18 cellular contexts compared by ENCODE assay signal in genomic region chr1:109383087-109383779, GRCh38. TPM values are rescaled to one million over a fixed set of nuclear protein-coding genes. Genes with fewer than 3 reads are reported as not detected.
DNase-seq lines count a peak whose midpoint lies in the region; ATAC-seq, FAIRE-seq and TF ChIP-seq lines count a peak whose summit lies in the region.
"Had no signal": no experiment of that assay in that cellular context is flagged by ENCODE, and none has a peak within 500 bp of the region (broad histone marks: within the 10 kb centered on the region; RNA-seq: fewer than 3 reads in every experiment).

No MANE protein-coding gene starts in this region.

- intact Hi-C loops in activated CD4-positive, alpha-beta T cell treated with anti-CD3 and anti-CD28 coated beads for 36 hours (cut with DNase I, micrococcal nuclease): no loop called here

- H3K27ac ChIP-seq in HUES64 (ENCODE audit: low read depth, low read length) (peak overlapping the region; percentile 89), cingulate gyrus (ENCODE audit: low read depth, low read length) (peak overlapping the region; percentile 89), mesodermal cell (ENCODE audit: low read depth, low read length, severe bottlenecking) (peak overlapping the region; percentile 0), temporal lobe (ENCODE audit: low read depth, low read length) (peak overlapping the region; percentile 92)

- CTCF ChIA-PET in activated CD4-positive, alpha-beta T cell treated with anti-CD3 and anti-CD28 coated beads for 36 hours (lab: Charles Lee): interaction anchor here (0.6 to 1.4 kb wide), 5 partner anchors 12 to 119 kb away, joined by 3 to 5 read pairs (median 3); no protein-coding TSS in a partner anchor

- no peaks in the 10 kb centered on the region for H3K27me3 ChIP-seq in HUES64 (ENCODE audit: insufficient read depth, low read length)
- H3K27me3 ChIP-seq: BE2C had no signal

- POLR2A ChIA-PET in activated CD4-positive, alpha-beta T cell treated with anti-CD3 and anti-CD28 coated beads for 36 hours (lab: Charles Lee): no interaction called here

- H3K9me3 Mint-ChIP-seq in activated CD4-positive, alpha-beta T cell treated with anti-CD3 and anti-CD28 coated beads for 36 hours (ENCODE audit: low read depth): no peaks in the 10 kb centered on the region

- H3K4me3 Mint-ChIP-seq in activated CD4-positive, alpha-beta T cell treated with anti-CD3 and anti-CD28 coated beads for 36 hours: no peak overlapping the region
- H3K4me3 Mint-ChIP-seq: activated T-cell treated with anti-CD3 and anti-CD28 coated beads, Interleukin-2, amount 50 U/mL, for 72 hours had no signal

- H3K36me3 ChIP-seq in HUES64 (ENCODE audit: insufficient read depth, low read length) (no peaks in the 10 kb centered on the region), mesodermal cell (ENCODE audit: control insufficient read depth, insufficient read depth, low read length) (no peaks in the 10 kb centered on the region)
- H3K36me3 ChIP-seq: BE2C had no signal

- no peak for DNase-seq in activated CD8-positive, alpha-beta memory T cell treated with anti-CD3 and anti-CD28 coated beads, Interleukin-2, amount 50 U/mL, for 4 hours
- DNase-seq in HK-2 (ENCODE audit: unreplicated experiment): no peak
- DNase-seq in activated CD4-positive, alpha-beta T cell treated with anti-CD3 and anti-CD28 coated beads for 36 hours: no peak
- no peak for DNase-seq in GM12892 (ENCODE audit: insufficient read length)
- DNase-seq: activated CD4-positive, alpha-beta T cell treated with anti-CD3 and anti-CD28 coated beads for 4 hours; activated T-cell treated with anti-CD3 and anti-CD28 coated beads, Interleukin-2, amount 50 U/mL, for 72 hours; DND-41; NCI-H2227 treated with DMSO at 0.1 percent for 48 hours; occipital lobe; PC-3; stimulated activated CD4-positive, alpha-beta T cell treated with anti-CD3 and anti-CD28 coated beads, Interleukin-1b, Interleukin-23, amount 100 ng/mL, for 48 hours; T-helper 1 cell had no signal

- ATAC-seq in activated CD4-positive, alpha-beta T cell treated with anti-CD3 and anti-CD28 coated beads for 36 hours: no peak
- ATAC-seq: activated T-cell treated with anti-CD3 and anti-CD28 coated beads, Interleukin-2, amount 50 U/mL, for 72 hours; left lobe of liver; PC-3 had no signal

- FAIRE-seq in GM12892 (lab: Jason Lieb, UNC): no peak

- no peaks in the 10 kb centered on the region for H3K9me3 ChIP-seq in HUES64 (ENCODE audit: insufficient read depth, low read depth, low read length)
- H3K9me3 ChIP-seq in mesodermal cell (ENCODE audit: control insufficient read depth, low read length): peaks cover 4% of the 10 kb centered on the region
- H3K9me3 ChIP-seq: BE2C had no signal

- H3K9ac ChIP-seq in HUES64 (ENCODE audit: low read depth, low read length): peak overlapping the region; percentile 53

- peaks cover 3% of the 10 kb centered on the region for H3K4me1 Mint-ChIP-seq in activated CD4-positive, alpha-beta T cell treated with anti-CD3 and anti-CD28 coated beads for 36 hours

- H3K27ac Mint-ChIP-seq in activated CD4-positive, alpha-beta T cell treated with anti-CD3 and anti-CD28 coated beads for 36 hours: no peak overlapping the region
- H3K27ac Mint-ChIP-seq: activated T-cell treated with anti-CD3 and anti-CD28 coated beads, Interleukin-2, amount 50 U/mL, for 72 hours had no signal

- WGBS in HUES64: 38% methylated on average over 2 of the region's 2 CpGs
- WGBS in mesodermal cell (ENCODE audit: insufficient coverage in 2 of 2), 2 experiments: 33 to 40% methylated on average over 2 of the region's 2 CpGs

- H3K27me3 Mint-ChIP-seq in activated CD4-positive, alpha-beta T cell treated with anti-CD3 and anti-CD28 coated beads for 36 hours: no peaks in the 10 kb centered on the region

- TF ChIP-seq POLR2A in GM12892 (IDR thresholded peaks at IDR 0.05; ENCODE audit: low read depth, low read length): no peak

- peaks cover 22% of the 10 kb centered on the region for H3K4me1 ChIP-seq in HUES64 (ENCODE audit: insufficient read depth, low read length)
- H3K4me1 ChIP-seq in mesodermal cell (ENCODE audit: control insufficient read depth, insufficient read depth, low read length, poor library complexity, severe bottlenecking): peaks cover 16% of the 10 kb centered on the region

- H3K36me3 Mint-ChIP-seq in activated CD4-positive, alpha-beta T cell treated with anti-CD3 and anti-CD28 coated beads for 36 hours (ENCODE audit: low read depth): no peaks in the 10 kb centered on the region

- H3K4me3 ChIP-seq in HUES64 (ENCODE audit: low read length) (no peak overlapping the region), mesodermal cell (ENCODE audit: extremely low read depth, insufficient read depth, low read length, poor library complexity, severe bottlenecking) (no peak overlapping the region)

RNA-seq across cellular contexts. Expression of gene SORT1, which starts 14.5 kb away (rescaled TPM):
- 19.2 TPM for polyA plus RNA-seq in HUES64 (2013, experiment 1 of 2)
- polyA plus RNA-seq in HUES64 (2013, experiment 2 of 2): 21.6 TPM
- 18.3 TPM for polyA plus RNA-seq in mesodermal cell (2013, experiment 1 of 2)
- polyA plus RNA-seq in mesodermal cell (2013, experiment 2 of 2): 15.6 TPM
- 46.7 TPM for total RNA-seq in temporal lobe
- total RNA-seq in activated CD4-positive, alpha-beta T cell treated with anti-CD3 and anti-CD28 coated beads for 36 hours: under 1 TPM; 0.39 to 0.55 TPM
- polyA plus RNA-seq in GM12892 (2012; ENCODE audit: missing spikeins): 1.3 TPM

RNA-seq across cellular contexts. Expression of gene PSMA5, which starts 43.0 kb away (rescaled TPM):
- polyA plus RNA-seq in HUES64 (2013, experiment 1 of 2): 91.5 TPM
- 85.1 TPM for polyA plus RNA-seq in HUES64 (2013, experiment 2 of 2)
- polyA plus RNA-seq in mesodermal cell (2013, experiment 1 of 2): 81.3 TPM
- polyA plus RNA-seq in mesodermal cell (2013, experiment 2 of 2): 74.3 TPM
- 21.1 TPM for total RNA-seq in temporal lobe
- 100 to 1,000 TPM; 151 to 249 TPM for total RNA-seq in activated CD4-positive, alpha-beta T cell treated with anti-CD3 and anti-CD28 coated beads for 36 hours
- 130 TPM for polyA plus RNA-seq in GM12892 (2012; ENCODE audit: missing spikeins)

Comparison
In these comparisons a context has a peak if more than half of its experiments do, and no peak if none do; other contexts are left out.
1. H3K27ac ChIP-seq: peak in every context shown above with its lines; median percentile 92 in temporal lobe; 89 in HUES64; 89 in cingulate gyrus; 0 in mesodermal cell.
2. RNA of gene SORT1, which starts 14.5 kb away (total RNA-seq): 46.7 TPM in temporal lobe (single experiment); 0.39 to 0.55 TPM in activated CD4-positive, alpha-beta T cell treated with anti-CD3 and anti-CD28 coated beads for 36 hours; every median in the first group is over 10 times any median in the second.